17 cellular contexts compared by ENCODE assay signal in genomic region chr21:42108554-42108885, GRCh38. TPM values are rescaled to one million over a fixed set of nuclear protein-coding genes. Genes with fewer than 3 reads are reported as not detected.
A peak's percentile ranks its signal among the peaks of the same experiment; 100 is the strongest.
DNase-seq lines count a peak whose midpoint lies in the region; ATAC-seq and TF ChIP-seq lines count a peak whose summit lies in the region.
"Had no signal": no experiment of that assay in that cellular context is flagged by ENCODE, and none has a peak within 500 bp of the region (broad histone marks: within the 10 kb centered on the region; RNA-seq: fewer than 3 reads in every experiment).

No MANE protein-coding gene starts in this region.

- no peak overlapping the region for H2BK120ac ChIP-seq in H9 (ENCODE audit: low read depth, low read length, poor library complexity, severe bottlenecking)

- no peak overlapping the region for H4K5ac ChIP-seq in H9 (ENCODE audit: insufficient read length, low read depth, low read length)

- DNase-seq in right cardiac atrium (peak in 2 of 3 donors; percentile 12 to 14), heart right ventricle (no peak), lower lobe of right lung (peak; percentile 31), upper lobe of right lung (no peak), H9 (no peak), GM19240 (ENCODE audit: insufficient read length, low spot score) (no peak)
- no peak for DNase-seq in activated CD4-positive, alpha-beta memory T cell treated with anti-CD3 and anti-CD28 coated beads for 36 hours
- DNase-seq: cortex of kidney had no signal

- H3K9ac ChIP-seq in OCI-LY1 (ENCODE audit: low read length) = no peak overlapping the region; the same call in 1 of the 2 replicates
- H3K9ac ChIP-seq in H9 (ENCODE audit: extremely low read depth, insufficient read length, low read length) = no peak overlapping the region

- no peaks in the 10 kb centered on the region for H3K9me3 ChIP-seq in right cardiac atrium (ENCODE audit: control insufficient read depth, low read length)
- no peaks in the 10 kb centered on the region for H3K9me3 ChIP-seq in heart right ventricle
- no peaks in the 10 kb centered on the region for H3K9me3 ChIP-seq in OCI-LY1 (ENCODE audit: low read length)
- no peaks in the 10 kb centered on the region for H3K9me3 ChIP-seq in lower lobe of right lung
- H3K9me3 ChIP-seq in upper lobe of right lung = no peaks in the 10 kb centered on the region
- no peaks in the 10 kb centered on the region for H3K9me3 ChIP-seq in H9 (ENCODE audit: control insufficient read depth, low read depth, low read length)
- H3K9me3 ChIP-seq: BE2C, HAP-1, heart left ventricle had no signal

- H3K4me3 Mint-ChIP-seq in activated CD4-positive, alpha-beta memory T cell treated with anti-CD3 and anti-CD28 coated beads for 36 hours = no peak overlapping the region
- H3K4me3 Mint-ChIP-seq in H9 = no peak overlapping the region

- POLR2A ChIA-PET in activated CD4-positive, alpha-beta memory T cell treated with anti-CD3 and anti-CD28 coated beads for 36 hours (lab: Charles Lee) = interaction anchor here (0.6 to 1.3 kb wide), 4 partner anchors 98 to 307 kb away, joined by 3 to 4 read pairs (median 4); partner anchors contain the start of gene ZBTB21

- H3K36me3 ChIP-seq in heart right ventricle = no peaks in the 10 kb centered on the region
- H3K36me3 ChIP-seq in OCI-LY1 (ENCODE audit: insufficient read depth, low read length) = no peaks in the 10 kb centered on the region
- no peaks in the 10 kb centered on the region for H3K36me3 ChIP-seq in lower lobe of right lung
- H3K36me3 ChIP-seq in upper lobe of right lung = no peaks in the 10 kb centered on the region
- H3K36me3 ChIP-seq: BE2C, HAP-1, heart left ventricle had no signal

- H3K14ac ChIP-seq in H9 (ENCODE audit: insufficient read depth, low read length) = no peak overlapping the region; the same call in 1 of the 2 replicates

- H3K9me3 Mint-ChIP-seq in activated CD4-positive, alpha-beta memory T cell treated with anti-CD3 and anti-CD28 coated beads for 36 hours = no peaks in the 10 kb centered on the region
- no peaks in the 10 kb centered on the region; a peak in 1 of 5 replicates for H3K9me3 Mint-ChIP-seq in H9

- H4K20me1 ChIP-seq in OCI-LY1 (ENCODE audit: insufficient read depth, low read length) = no peaks in the 10 kb centered on the region
- no peaks in the 10 kb centered on the region for H4K20me1 ChIP-seq in H9 (ENCODE audit: control insufficient read depth, insufficient read depth, insufficient read length)

- H3K79me2 ChIP-seq in OCI-LY1 (ENCODE audit: insufficient read depth, low read length) (no peaks in the 10 kb centered on the region), H9 (ENCODE audit: insufficient read depth, low read length) (no peaks in the 10 kb centered on the region)

- H2BK15ac ChIP-seq in H9 (ENCODE audit: low read depth, low read length) = no peak overlapping the region

- H2AFZ ChIP-seq in OCI-LY1 (ENCODE audit: low read length) (no peak overlapping the region), H9 (ENCODE audit: low read length) (no peak overlapping the region)

- H3K27me3 ChIP-seq in right cardiac atrium (ENCODE audit: control insufficient read depth, insufficient read depth) (no peaks in the 10 kb centered on the region), heart right ventricle (peaks cover 0 to 58% (median 7%) of the 10 kb centered on the region in 7 donors), OCI-LY1 (ENCODE audit: insufficient read depth, low read length) (peaks cover under 1% of the 10 kb centered on the region; the same call in 1 of the 2 replicates), lower lobe of right lung (ENCODE audit: low read depth) (peaks cover 9% of the 10 kb centered on the region), upper lobe of right lung (no peaks in the 10 kb centered on the region), H9 (ENCODE audit: insufficient read depth, low read length) (no peaks in the 10 kb centered on the region)

- no peak overlapping the region for H3K23ac ChIP-seq in H9 (ENCODE audit: insufficient read length, low read depth, low read length)

- no peak overlapping the region for H4K8ac ChIP-seq in H9 (replicated peaks; ENCODE audit: insufficient read length, low read depth, low read length)

- H2BK5ac ChIP-seq in H9 (ENCODE audit: insufficient read length, low read length) = no peak overlapping the region

- no peak for ATAC-seq in right cardiac atrium
- ATAC-seq in heart right ventricle = no peak
- ATAC-seq in lower lobe of right lung = no peak
- ATAC-seq in upper lobe of right lung = no peak

- H3K18ac ChIP-seq in H9 (ENCODE audit: insufficient read length, low read depth, low read length) = no peak overlapping the region

- peaks cover 10% of the 10 kb centered on the region for H3K4me1 Mint-ChIP-seq in activated CD4-positive, alpha-beta memory T cell treated with anti-CD3 and anti-CD28 coated beads for 36 hours (ENCODE audit: low read depth)
- peaks cover 7 to 13% of the 10 kb centered on the region in 2 experiments for H3K4me1 Mint-ChIP-seq in H9

- H3K4me3 ChIP-seq in right cardiac atrium (ENCODE audit: low read length) (no peak overlapping the region), heart right ventricle (no peak overlapping the region), OCI-LY1 (ENCODE audit: low read depth, low read length, poor library complexity, severe bottlenecking) (no peak overlapping the region), lower lobe of right lung (peak overlapping the region; percentile 35), upper lobe of right lung (peak overlapping the region; percentile 1)
- H3K4me3 ChIP-seq: HAP-1 had no signal

- 87% methylated on average over 16 of the region's 16 CpGs for WGBS in right cardiac atrium
- 85% methylated on average over 16 of the region's 16 CpGs for WGBS in heart right ventricle, 2 donors
- WGBS in H9 (ENCODE audit: extremely low coverage, insufficient read length, low lambda C conversion rate) = no CpG with 5 or more reads among the region's 16 CpGs

- H3K4ac ChIP-seq in H9 (ENCODE audit: low read depth, low read length) = no peak overlapping the region

- no peak overlapping the region for H3K56ac ChIP-seq in H9 (ENCODE audit: insufficient read length, low read depth, low read length)

- no peak overlapping the region for H2BK20ac ChIP-seq in H9 (ENCODE audit: low read depth, low read length, poor library complexity, severe bottlenecking)

- H3K27ac Mint-ChIP-seq in activated CD4-positive, alpha-beta memory T cell treated with anti-CD3 and anti-CD28 coated beads for 36 hours = no peak overlapping the region
- no peak overlapping the region; a peak in 1 of 7 replicates for H3K27ac Mint-ChIP-seq in H9

- CTCF ChIA-PET in activated CD4-positive, alpha-beta memory T cell treated with anti-CD3 and anti-CD28 coated beads for 36 hours (lab: Charles Lee) = interaction anchor here (0.6 to 4.4 kb wide), 34 partner anchors 9 to 825 kb away, joined by 3 to 47 read pairs (median 6); partner anchors contain the start of gene ZBTB21

- no peak overlapping the region for H4K91ac ChIP-seq in H9 (ENCODE audit: insufficient read length, low read depth, low read length)

- no peaks in the 10 kb centered on the region for H3K4me1 ChIP-seq in right cardiac atrium (ENCODE audit: control insufficient read depth, insufficient read depth, low read length)
- peaks cover 0 to 16% (median 12%) of the 10 kb centered on the region in 9 donors for H3K4me1 ChIP-seq in heart right ventricle
- peaks cover 16% of the 10 kb centered on the region for H3K4me1 ChIP-seq in OCI-LY1 (ENCODE audit: insufficient read depth, low read length, severe bottlenecking)
- H3K4me1 ChIP-seq in lower lobe of right lung = peaks cover 15% of the 10 kb centered on the region
- peaks cover 14% of the 10 kb centered on the region for H3K4me1 ChIP-seq in upper lobe of right lung
- H3K4me1 ChIP-seq in H9 (ENCODE audit: insufficient read depth, low read length) = no peaks in the 10 kb centered on the region; the same call in 1 of the 2 replicates
- H3K4me1 ChIP-seq: BE2C, HAP-1 had no signal

- no peaks in the 10 kb centered on the region for H3K79me1 ChIP-seq in H9 (ENCODE audit: insufficient read depth, low read depth, low read length, poor library complexity, severe bottlenecking)

- no peaks in the 10 kb centered on the region for H3K9me2 ChIP-seq in OCI-LY1 (ENCODE audit: low read depth, low read length)

- TF ChIP-seq CTCF in heart right ventricle (IDR thresholded peaks at IDR 0.05) (no peak), OCI-LY1 (IDR thresholded peaks at IDR 0.05; ENCODE audit: low read length) (no peak), lower lobe of right lung (IDR thresholded peaks at IDR 0.05) (no peak), upper lobe of right lung (IDR thresholded peaks at IDR 0.05) (no peak), H9 (conservative IDR thresholded peaks at IDR 0.05) (no peak)

- no peak overlapping the region for H2AK5ac ChIP-seq in H9 (ENCODE audit: insufficient read length, low read length)

- no peaks in the 10 kb centered on the region for H3F3A ChIP-seq in OCI-LY1 (ENCODE audit: insufficient read depth, low read length)

- no peaks in the 10 kb centered on the region for H3K36me3 Mint-ChIP-seq in activated CD4-positive, alpha-beta memory T cell treated with anti-CD3 and anti-CD28 coated beads for 36 hours
- no peaks in the 10 kb centered on the region; a peak in 1 of 7 replicates for H3K36me3 Mint-ChIP-seq in H9 (ENCODE audit: insufficient read depth in 1 of 3, low read depth in 3 of 3)

- H3K27ac ChIP-seq in right cardiac atrium (ENCODE audit: low read length) (no peak overlapping the region), heart right ventricle (no peak overlapping the region), OCI-LY1 (ENCODE audit: low read depth, low read length, poor library complexity, severe bottlenecking) (peak overlapping the region; percentile 50), lower lobe of right lung (peak overlapping the region; percentile 62), upper lobe of right lung (no peak overlapping the region), H9 (ENCODE audit: insufficient read length, low read depth, low read length) (no peak overlapping the region)

- no peak overlapping the region for H2BK12ac ChIP-seq in H9 (ENCODE audit: insufficient read length, low read depth, low read length)

- no peak overlapping the region for H3T11ph ChIP-seq in H9 (ENCODE audit: low read length)

- peaks cover 2% of the 10 kb centered on the region for H3K27me3 Mint-ChIP-seq in activated CD4-positive, alpha-beta memory T cell treated with anti-CD3 and anti-CD28 coated beads for 36 hours
- peaks cover 6% of the 10 kb centered on the region for H3K27me3 Mint-ChIP-seq in H9 (ENCODE audit: low read depth)

- intact Hi-C loops in right cardiac atrium (cut with DNase I) = no loop called here
- intact Hi-C loops in heart right ventricle (cut with DNase I) = loop anchor here in 3 of 10 donors (5.0 to 10.0 kb wide), 2 partner anchors 94 to 96 kb away; partner anchors contain the start of gene ZBTB21 (in 3 of the 3)
- intact Hi-C loops in lower lobe of right lung (cut with DNase I) = no loop called here
- intact Hi-C loops in upper lobe of right lung (cut with DNase I) = loop anchor here (10.0 kb wide), 1 partner anchor 294 kb away; no protein-coding TSS in a partner anchor
- intact Hi-C loops in activated CD4-positive, alpha-beta memory T cell treated with anti-CD3 and anti-CD28 coated beads for 36 hours (cut with micrococcal nuclease) = loop anchor here (2.0 to 5.0 kb wide), 2 partner anchors 231 to 292 kb away; partner anchors contain the start of gene PRDM15

- H3K4me2 ChIP-seq in OCI-LY1 (ENCODE audit: low read length) (peak overlapping the region; percentile 33; the same call in 1 of the 2 replicates), H9 (ENCODE audit: insufficient read depth, insufficient read length, low read length) (no peak overlapping the region)

- no peaks in the 10 kb centered on the region for H3K23me2 ChIP-seq in H9 (ENCODE audit: insufficient read length, low read depth, low read length, poor library complexity, severe bottlenecking)

RNA-seq across cellular contexts. Expression of gene UMODL1, which starts 37.4 kb away (rescaled TPM):
- total RNA-seq in right cardiac atrium (not detected), heart right ventricle (under 1 TPM in 3 of 10 donors, not detected in 7; 0.13 to 0.31 (median 0.25) TPM), lower lobe of right lung (0.50 TPM), upper lobe of right lung (0.49 TPM), H9 (2021) (not detected in 2 replicates)
- polyA plus RNA-seq in right cardiac atrium (not detected), heart right ventricle (not detected)
- not detected for total RNA-seq in activated CD4-positive, alpha-beta memory T cell treated with anti-CD3 and anti-CD28 coated beads for 36 hours
- total RNA-seq: endothelial cell of umbilical vein, G401, HepG2, PC-3, renal cortical epithelial cell had no signal
- polyA plus RNA-seq: endothelial cell of umbilical vein, heart left ventricle, HepG2 had no signal

Comparison
In these comparisons a context has a peak if more than half of its experiments do, and no peak if none do; other contexts are left out.
1. DNase-seq: peak in right cardiac atrium (2 of 3) and lower lobe of right lung (single experiment); none in heart right ventricle (0 of 2), upper lobe of right lung (single experiment), activated CD4-positive, alpha-beta memory T cell treated with anti-CD3 and anti-CD28 coated beads for 36 hours (single experiment), H9 (single experiment) and GM19240 (single experiment).
2. H3K27ac ChIP-seq: peak in OCI-LY1 (single experiment) and lower lobe of right lung (single experiment); none in right cardiac atrium (single experiment), heart right ventricle (0 of 10), upper lobe of right lung (single experiment) and H9 (single experiment).
3. H3K4me3 ChIP-seq: peak in lower lobe of right lung (single experiment) and upper lobe of right lung (single experiment); none in right cardiac atrium (single experiment), heart right ventricle (0 of 10) and OCI-LY1 (single experiment).
4. intact Hi-C loops: an anchor here in upper lobe of right lung (10.0 kb wide) and activated CD4-positive, alpha-beta memory T cell treated with anti-CD3 and anti-CD28 coated beads for 36 hours (2.0 to 5.0 kb wide); none called in right cardiac atrium and lower lobe of right lung.